12 cellular contexts compared by ENCODE assay signal in genomic region chr4:6672541-6673190, GRCh38. TPM values are rescaled to one million over a fixed set of nuclear protein-coding genes. Genes with fewer than 3 reads are reported as not detected.
A peak's percentile ranks its signal among the peaks of the same experiment; 100 is the strongest.
DNase-seq lines count a peak whose midpoint lies in the region; ATAC-seq, FAIRE-seq and TF ChIP-seq lines count a peak whose summit lies in the region.
"Not testable (repeated sequence)": the region's sequence is repeated elsewhere in the genome, so short reads cannot be mapped to it uniquely, and the experiment has no call there.
"Had no signal": no experiment of that assay in that cellular context is flagged by ENCODE, and none has a peak within 500 bp of the region (broad histone marks: within the 10 kb centered on the region; RNA-seq: fewer than 3 reads in every experiment).

No MANE protein-coding gene starts in this region.

- H4K20me1 ChIP-seq in GM23338 (replicated peaks; ENCODE audit: insufficient read depth): peaks cover 25% of the 10 kb centered on the region

- H3K4me1 ChIP-seq in A549: peaks cover 24% of the 10 kb centered on the region
- peaks cover 23% of the 10 kb centered on the region for H3K4me1 ChIP-seq in GM23338 (ENCODE audit: insufficient read depth)

- not testable (repeated sequence) for DNase-seq in A549 (ENCODE audit: low read depth in 1 of 2, low spot score in 1 of 2); GM23338 (ENCODE audit: low spot score); RWPE1 (ENCODE audit: low spot score); activated T-cell treated with anti-CD3 and anti-CD28 coated beads, Interleukin-2, amount 50 U/mL, for 24 hours; stimulated activated naive B cell treated with anti-CD40 and anti-IgM and Interleukin-4, amounts not matched to agents 10 μg/mL and 1 μg/mL and 100 μg/mL, for 72 hours
- peak; percentile 58 for DNase-seq in cardiac septum (ENCODE audit: low spot score)

- not testable (repeated sequence) for H3K36me3 ChIP-seq in GM23338 (ENCODE audit: insufficient read depth)

- POLR2A ChIA-PET in A549 (lab: Yijun Ruan, JAX): interaction anchor here (1.0 to 2.5 kb wide), 8 partner anchors 8 to 98 kb away, joined by 4 to 14 read pairs (median 6); partner anchors contain the start of genes MAN2B2, MRFAP1 and MRFAP1L1
- POLR2A ChIA-PET in RWPE1 (lab: Yijun Ruan, JAX; ENCODE audit: low non-redundant PET): not testable (repeated sequence)

- WGBS in A549 (ENCODE audit: missing lambda C conversion rate): 95% methylated on average over 4 of the region's 34 CpGs

- TF ChIP-seq POLR2A in A549 (IDR thresholded peaks at IDR 0.05; ENCODE audit: low read length): not testable (repeated sequence)

- H3K4me1 Mint-ChIP-seq in GM23338 (peaks cover 36% of the 10 kb centered on the region), brain (peaks cover 43% of the 10 kb centered on the region), nephron (peaks cover 39% of the 10 kb centered on the region)
- peaks cover 37% of the 10 kb centered on the region for H3K4me1 Mint-ChIP-seq in activated T-cell treated with anti-CD3 and anti-CD28 coated beads, Interleukin-2, amount 50 U/mL, for 24 hours (ENCODE audit: low read depth)
- peaks cover 33 to 44% of the 10 kb centered on the region in 2 donors for H3K4me1 Mint-ChIP-seq in stimulated activated naive B cell treated with anti-CD40 and anti-IgM and Interleukin-4, amounts not matched to agents 10 μg/mL and 1 μg/mL and 100 μg/mL, for 72 hours

- peak overlapping the region; percentile 45 to 91; a peak in 4 of 6 replicates for H3K27ac ChIP-seq in A549
- H3K27ac ChIP-seq in GM23338 (ENCODE audit: low read depth): not testable (repeated sequence)
- H3K27ac ChIP-seq in RWPE1: peak overlapping the region; percentile 87

- H3K27ac Mint-ChIP-seq in GM23338; stimulated activated naive B cell treated with anti-CD40 and anti-IgM and Interleukin-4, amounts not matched to agents 10 μg/mL and 1 μg/mL and 100 μg/mL, for 72 hours: not testable (repeated sequence)
- peak overlapping the region; percentile 98 for H3K27ac Mint-ChIP-seq in activated T-cell treated with anti-CD3 and anti-CD28 coated beads, Interleukin-2, amount 50 U/mL, for 24 hours
- H3K27ac Mint-ChIP-seq in brain (peak overlapping the region in 4 of 5 experiments; percentile 96 to 100 (median 99)), nephron (peak overlapping the region; percentile 96 to 98 (median 97))

- H3K4me3 ChIP-seq in A549: peak overlapping the region; percentile 85; the same call in 1 of the 3 replicates
- H3K4me3 ChIP-seq in GM23338: not testable (repeated sequence)

- TF ChIP-seq CTCF in A549 (IDR thresholded peaks at IDR 0.05); GM23338 (conservative IDR thresholded peaks at IDR 0.05; ENCODE audit: low read depth in 2 of 2); RWPE1 (conservative IDR thresholded peaks at IDR 0.05; ENCODE audit: low read depth); brain (conservative IDR thresholded peaks at IDR 0.05); nephron (IDR thresholded peaks at IDR 0.05; ENCODE audit: unreplicated experiment in 3 of 3): not testable (repeated sequence)

- H3K27me3 ChIP-seq in GM23338 (ENCODE audit: insufficient read depth): not testable (repeated sequence)

- not testable (repeated sequence) for H3K9me2 ChIP-seq in GM23338 (ENCODE audit: insufficient read depth)

- peaks cover 29% of the 10 kb centered on the region for H3K79me2 ChIP-seq in GM23338 (replicated peaks; ENCODE audit: insufficient read depth)

- not testable (repeated sequence) for H2AFZ ChIP-seq in GM23338

- not testable (repeated sequence) for H3K9me3 Mint-ChIP-seq in GM23338; activated T-cell treated with anti-CD3 and anti-CD28 coated beads, Interleukin-2, amount 50 U/mL, for 24 hours; brain; nephron; stimulated activated naive B cell treated with anti-CD40 and anti-IgM and Interleukin-4, amounts not matched to agents 10 μg/mL and 1 μg/mL and 100 μg/mL, for 72 hours

- FAIRE-seq in A549 (lab: Jason Lieb, UNC): not testable (repeated sequence)

- not testable (repeated sequence) for H3K9me3 ChIP-seq in A549

- H3K27me3 Mint-ChIP-seq in GM23338 (ENCODE audit: insufficient read depth, low read depth, poor library complexity): peaks cover 19% of the 10 kb centered on the region
- H3K27me3 Mint-ChIP-seq in activated T-cell treated with anti-CD3 and anti-CD28 coated beads, Interleukin-2, amount 50 U/mL, for 24 hours; brain; nephron (ENCODE audit: low read depth); stimulated activated naive B cell treated with anti-CD40 and anti-IgM and Interleukin-4, amounts not matched to agents 10 μg/mL and 1 μg/mL and 100 μg/mL, for 72 hours: not testable (repeated sequence)

- H3F3A ChIP-seq in GM23338 (replicated peaks; ENCODE audit: low read depth): not testable (repeated sequence)

- H3K36me3 Mint-ChIP-seq in GM23338 (ENCODE audit: low read depth) (peaks cover 38% of the 10 kb centered on the region), brain (peaks cover 50% of the 10 kb centered on the region), nephron (ENCODE audit: low read depth) (peaks cover 43% of the 10 kb centered on the region)
- peaks cover 38% of the 10 kb centered on the region for H3K36me3 Mint-ChIP-seq in activated T-cell treated with anti-CD3 and anti-CD28 coated beads, Interleukin-2, amount 50 U/mL, for 24 hours (ENCODE audit: low read depth)
- H3K36me3 Mint-ChIP-seq in stimulated activated naive B cell treated with anti-CD40 and anti-IgM and Interleukin-4, amounts not matched to agents 10 μg/mL and 1 μg/mL and 100 μg/mL, for 72 hours: peaks cover 32 to 54% of the 10 kb centered on the region in 2 donors

- not testable (repeated sequence) for ATAC-seq in A549; GM23338; stimulated activated naive B cell treated with anti-CD40 and anti-IgM and Interleukin-4, amounts not matched to agents 10 μg/mL and 1 μg/mL and 100 μg/mL, for 72 hours (replicated peaks)

- 0 out of 3 replicates have a peak overlapping the region, but pooled peaks have one; percentile 89 for H3K4me3 Mint-ChIP-seq in GM23338
- H3K4me3 Mint-ChIP-seq in activated T-cell treated with anti-CD3 and anti-CD28 coated beads, Interleukin-2, amount 50 U/mL, for 24 hours: peak overlapping the region; percentile 82
- H3K4me3 Mint-ChIP-seq in brain: peak overlapping the region in 3 of 5 experiments; percentile 85 to 97 (median 95)
- peak overlapping the region in 1 of 3 experiments; percentile 93 for H3K4me3 Mint-ChIP-seq in nephron
- peak overlapping the region; percentile 91 to 93 for H3K4me3 Mint-ChIP-seq in stimulated activated naive B cell treated with anti-CD40 and anti-IgM and Interleukin-4, amounts not matched to agents 10 μg/mL and 1 μg/mL and 100 μg/mL, for 72 hours

- TF ChIP-seq RAD21 in A549 (conservative IDR thresholded peaks at IDR 0.05 in 1 of 2, IDR thresholded peaks at IDR 0.05 in 1 of 2): not testable (repeated sequence)

- intact Hi-C loops in cardiac septum (cut with DNase I): loop anchor here (2.0 to 10.0 kb wide), 2 partner anchors 32 to 98 kb away; partner anchors contain the start of genes MAN2B2 and MRFAP1

- CTCF ChIA-PET in A549 (lab: Yijun Ruan, JAX): interaction anchor here (1.1 kb wide), 1 partner anchor 11 kb away, joined by 3 read pairs; no protein-coding TSS in a partner anchor
- CTCF ChIA-PET in RWPE1 (lab: Yijun Ruan, JAX): not testable (repeated sequence)

- TF ChIP-seq EP300 in A549 (IDR thresholded peaks at IDR 0.05): not testable (repeated sequence)

- H3K4me2 ChIP-seq in A549: peak overlapping the region; percentile 99
- H3K4me2 ChIP-seq in GM23338: not testable (repeated sequence)

RNA-seq across cellular contexts. Expression of gene S100P, which starts 21.0 kb away (rescaled TPM):
- polyA plus RNA-seq in A549 (2011; rRNA removed) (171 and 291 TPM in 2 replicates), A549 (2017; fragmentation: RNase III; extraction: RNeasy Plus Mini Kit Qiagen cat#74134 plus additional on column Dnase treatment) (11.4 to 20.9 TPM (median 16.0 TPM) in 3 replicates), GM23338 (2016; fragmentation: Nextera tagmentation; extraction: Ambion mirVana) (0.32 TPM in 1 of 2 replicates, not detected in the other), brain (ENCODE audit: insufficient read depth, low read depth, low replicate concordance) (0.85 TPM)
- polyA plus RNA-seq in A549 (2012; cell fraction: cytosol; rRNA removed): 46.4 and 54.2 TPM in 2 replicates
- polyA plus RNA-seq in A549 (2012; cell fraction: nucleus; rRNA removed): 11.5 and 12.5 TPM in 2 replicates
- polyA minus RNA-seq in A549 (2011; rRNA and poly(A)+ RNA removed): 20.1 and 28.1 TPM in 2 replicates
- 0.43 TPM in 1 of 2 replicates, not detected in the other for total RNA-seq in GM23338 (2014; rRNA removed; shearing (Covaris generic))
- 2.8 TPM for total RNA-seq in cardiac septum
- total RNA-seq: A172, glomerular endothelial cell, HFFc6, myocyte had no signal

RNA-seq across cellular contexts. Expression of gene MRFAP1, which starts 32.2 kb away (rescaled TPM):
- 185 and 272 TPM in 2 replicates for polyA plus RNA-seq in A549 (2011; rRNA removed)
- polyA plus RNA-seq in A549 (2012; cell fraction: cytosol; rRNA removed): 211 and 261 TPM in 2 replicates
- 116 and 120 TPM in 2 replicates for polyA plus RNA-seq in A549 (2012; cell fraction: nucleus; rRNA removed)
- polyA plus RNA-seq in A549 (2017; fragmentation: RNase III; extraction: RNeasy Plus Mini Kit Qiagen cat#74134 plus additional on column Dnase treatment): 293 to 304 TPM (median 294 TPM) in 3 replicates
- 23.9 and 24.5 TPM in 2 replicates for polyA minus RNA-seq in A549 (2011; rRNA and poly(A)+ RNA removed)
- total RNA-seq in GM23338 (2014; rRNA removed; shearing (Covaris generic)): 154 and 168 TPM in 2 replicates
- 272 and 288 TPM in 2 replicates for polyA plus RNA-seq in GM23338 (2016; fragmentation: Nextera tagmentation; extraction: Ambion mirVana)
- 526 TPM for polyA plus RNA-seq in brain (ENCODE audit: insufficient read depth, low read depth, low replicate concordance)
- 262 TPM for total RNA-seq in cardiac septum

RNA-seq across cellular contexts. Expression of gene MRFAP1L1, which starts 37.0 kb away (rescaled TPM):
- polyA plus RNA-seq in A549 (2011; rRNA removed): 42.8 and 78.2 TPM in 2 replicates
- 20.7 and 30.2 TPM in 2 replicates for polyA plus RNA-seq in A549 (2012; cell fraction: cytosol; rRNA removed)
- polyA plus RNA-seq in A549 (2012; cell fraction: nucleus; rRNA removed): 8.3 and 12.5 TPM in 2 replicates
- 41.3 to 46.7 TPM (median 46.1 TPM) in 3 replicates for polyA plus RNA-seq in A549 (2017; fragmentation: RNase III; extraction: RNeasy Plus Mini Kit Qiagen cat#74134 plus additional on column Dnase treatment)
- 10.5 and 13.6 TPM in 2 replicates for polyA minus RNA-seq in A549 (2011; rRNA and poly(A)+ RNA removed)
- 58.2 and 61.6 TPM in 2 replicates for total RNA-seq in GM23338 (2014; rRNA removed; shearing (Covaris generic))
- 63.4 and 73.8 TPM in 2 replicates for polyA plus RNA-seq in GM23338 (2016; fragmentation: Nextera tagmentation; extraction: Ambion mirVana)
- polyA plus RNA-seq in brain (ENCODE audit: insufficient read depth, low read depth, low replicate concordance): 83.7 TPM
- 48.6 TPM for total RNA-seq in cardiac septum

RNA-seq across cellular contexts. Expression of gene BLOC1S4, which starts 43.3 kb away (rescaled TPM):
- polyA plus RNA-seq in A549 (2011; rRNA removed): 11.7 and 13.2 TPM in 2 replicates
- 18.8 and 26.6 TPM in 2 replicates for polyA plus RNA-seq in A549 (2012; cell fraction: cytosol; rRNA removed)
- polyA plus RNA-seq in A549 (2012; cell fraction: nucleus; rRNA removed): 15.6 and 21.2 TPM in 2 replicates
- polyA plus RNA-seq in A549 (2017; fragmentation: RNase III; extraction: RNeasy Plus Mini Kit Qiagen cat#74134 plus additional on column Dnase treatment): 11.4 to 13.9 TPM (median 12.6 TPM) in 3 replicates
- 4.0 and 4.8 TPM in 2 replicates for polyA minus RNA-seq in A549 (2011; rRNA and poly(A)+ RNA removed)
- 33.7 and 35.2 TPM in 2 replicates for total RNA-seq in GM23338 (2014; rRNA removed; shearing (Covaris generic))
- polyA plus RNA-seq in GM23338 (2016; fragmentation: Nextera tagmentation; extraction: Ambion mirVana): 23.9 and 26.5 TPM in 2 replicates
- 11.0 TPM for polyA plus RNA-seq in brain (ENCODE audit: insufficient read depth, low read depth, low replicate concordance)
- 7.5 TPM for total RNA-seq in cardiac septum
